18 cellular contexts compared by ENCODE assay signal in the genomic region with DNA sequence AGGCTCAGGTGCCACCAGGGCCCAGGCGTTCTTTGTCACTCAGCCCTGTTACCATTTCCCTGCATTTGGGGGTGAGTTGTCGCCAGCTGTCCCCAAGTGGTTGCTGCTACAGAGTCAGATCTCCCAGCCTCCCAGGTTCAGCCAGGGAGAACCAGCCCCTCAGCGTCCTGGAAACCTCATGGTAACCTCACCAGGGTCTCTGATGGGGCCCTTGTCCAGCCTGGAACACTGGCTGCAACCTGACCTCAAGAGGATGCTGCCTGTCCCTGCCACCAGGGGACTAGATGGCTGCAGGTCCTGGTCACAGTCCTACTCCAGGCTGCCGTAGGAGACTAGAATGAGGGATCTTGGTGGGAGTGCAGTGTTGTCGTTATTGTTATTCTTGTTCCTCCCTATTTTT.
DNase-seq lines count a peak whose midpoint lies in the region; TF ChIP-seq lines count a peak whose summit lies in the region.
"Had no signal": no experiment of that assay in that cellular context is flagged by ENCODE, and none has a peak within 500 bp of the region (broad histone marks: within the 10 kb centered on the region; RNA-seq: fewer than 3 reads in every experiment).

No MANE protein-coding gene starts in this region.

- H3K4me2 ChIP-seq in neuronal stem cell (ENCODE audit: insufficient read depth, low read length, poor library complexity, severe bottlenecking), result no peak overlapping the region
- H3K4me2 ChIP-seq: KMS-11 had no signal

- H3K79me1 ChIP-seq in neuronal stem cell (ENCODE audit: low read depth, low read length), result no peaks in the 10 kb centered on the region

- no peak overlapping the region for H2BK5ac ChIP-seq in neuronal stem cell (ENCODE audit: low read length)

- H3K9ac ChIP-seq in endodermal cell (ENCODE audit: extremely low read depth, low read length, poor library complexity, severe bottlenecking) (no peak overlapping the region), neuronal stem cell (ENCODE audit: low read depth, low read length, poor library complexity) (no peak overlapping the region)
- H3K9ac ChIP-seq: KMS-11 had no signal

- peaks cover 2% of the 10 kb centered on the region for H3K4me1 Mint-ChIP-seq in endodermal cell
- H3K4me1 Mint-ChIP-seq in activated naive CD4-positive, alpha-beta T cell treated with anti-CD3 and anti-CD28 coated beads, Interleukin-2, amount 10 ng/mL, durations not matched to agents 7 days and 5 days, result no peaks in the 10 kb centered on the region
- H3K4me1 Mint-ChIP-seq: CD4-positive, CD25-positive, alpha-beta regulatory T cell had no signal

- CTCF ChIA-PET in activated naive CD4-positive, alpha-beta T cell treated with anti-CD3 and anti-CD28 coated beads, Interleukin-2, amount 10 ng/mL, durations not matched to agents 7 days and 5 days (lab: Charles Lee), result interaction anchor here (0.7 to 2.6 kb wide), 3 partner anchors 88 to 215 kb away, joined by 3 to 12 read pairs (median 3); no protein-coding TSS in a partner anchor

- H4K91ac ChIP-seq in neuronal stem cell (ENCODE audit: low read depth, low read length, poor library complexity), result no peak overlapping the region

- H2AFZ ChIP-seq in neuronal stem cell (ENCODE audit: low read length), result no peak overlapping the region

- H3K27ac ChIP-seq in endodermal cell (ENCODE audit: low read depth, low read length), result no peak overlapping the region
- H3K27ac ChIP-seq in neuronal stem cell (replicated peaks; ENCODE audit: low read length), result no peak overlapping the region
- H3K27ac ChIP-seq: KMS-11, SJSA1 had no signal

- peaks cover 51% of the 10 kb centered on the region for H3K27me3 Mint-ChIP-seq in endodermal cell (ENCODE audit: insufficient read depth)
- peaks cover 3% of the 10 kb centered on the region for H3K27me3 Mint-ChIP-seq in activated naive CD4-positive, alpha-beta T cell treated with anti-CD3 and anti-CD28 coated beads, Interleukin-2, amount 10 ng/mL, durations not matched to agents 7 days and 5 days
- H3K27me3 Mint-ChIP-seq: CD4-positive, CD25-positive, alpha-beta regulatory T cell had no signal

- no peak overlapping the region for H3K14ac ChIP-seq in neuronal stem cell (ENCODE audit: low read length)

- peak; percentile 20; the same call in 1 of the 2 replicates for TF ChIP-seq CTCF in BE2C (IDR thresholded peaks at IDR 0.05; ENCODE audit: low read depth, low read length)
- peak; percentile 15; the same call in 1 of the 2 replicates for TF ChIP-seq CTCF in LNCaP clone FGC (IDR thresholded peaks at IDR 0.05; ENCODE audit: control insufficient read depth, extremely low read depth, insufficient read depth)
- peak; percentile 73 for TF ChIP-seq CTCF in endodermal cell (conservative IDR thresholded peaks at IDR 0.05)

- H3K18ac ChIP-seq in neuronal stem cell (ENCODE audit: low read length), result peak overlapping the region; percentile 36

- H3K4me1 ChIP-seq in BE2C (no peaks in the 10 kb centered on the region), endodermal cell (ENCODE audit: control insufficient read depth, insufficient read depth, low read length) (no peaks in the 10 kb centered on the region), neuronal stem cell (ENCODE audit: control insufficient read depth in 2 of 2, insufficient read depth in 1 of 2, low read depth in 1 of 2, low read length in 2 of 2) (no peaks in the 10 kb centered on the region)
- H3K4me1 ChIP-seq: Caco-2, SJSA1 had no signal

- no peak for DNase-seq in BE2C
- DNase-seq in LNCaP clone FGC (ENCODE audit: low read depth), result no peak
- DNase-seq in endodermal cell, result peak; percentile 68
- DNase-seq in neuronal stem cell (ENCODE audit: low spot score), result no peak
- no peak for DNase-seq in activated naive CD4-positive, alpha-beta T cell treated with anti-CD3 and anti-CD28 coated beads, Interleukin-2, amount 10 ng/mL, durations not matched to agents 7 days and 5 days
- no peak for DNase-seq in activated gamma-delta T cell treated with Interleukin-2 at 50 U/mL for 16 hours
- no peak for DNase-seq in putamen (ENCODE audit: low spot score)
- no peak for DNase-seq in GOT3 (lab: John Stamatoyannopoulos, UW)
- DNase-seq: Caco-2; CD4-positive, CD25-positive, alpha-beta regulatory T cell; DMS153; MM.1S; NCI-H1092 treated with DMSO at 0.1 percent for 48 hours; NCI-H2081 treated with DMSO at 0.1 percent for 48 hours; NCI-H510A treated with DMSO at 0.1 percent for 48 hours; NCI-H82 had no signal

- H2BK12ac ChIP-seq in neuronal stem cell (ENCODE audit: low read length), result no peak overlapping the region

- peaks cover 18% of the 10 kb centered on the region for H3K9me3 Mint-ChIP-seq in endodermal cell
- H3K9me3 Mint-ChIP-seq in activated naive CD4-positive, alpha-beta T cell treated with anti-CD3 and anti-CD28 coated beads, Interleukin-2, amount 10 ng/mL, durations not matched to agents 7 days and 5 days, result no peaks in the 10 kb centered on the region

- H3K9me3 ChIP-seq in BE2C, result no peaks in the 10 kb centered on the region
- H3K9me3 ChIP-seq in endodermal cell (ENCODE audit: control insufficient read depth, low read length), result peaks cover 14% of the 10 kb centered on the region
- H3K9me3 ChIP-seq in neuronal stem cell (replicated peaks in 1 of 2; ENCODE audit: control insufficient read depth in 2 of 2, insufficient read depth in 1 of 2, low read depth in 1 of 2, low read length in 2 of 2), result no peaks in the 10 kb centered on the region
- H3K9me3 ChIP-seq: Caco-2, SJSA1 had no signal

- H3K4ac ChIP-seq in neuronal stem cell (ENCODE audit: low read length), result no peak overlapping the region

- 86 to 94% methylated on average over 2 to 5 of the region's 5 CpGs for WGBS in endodermal cell (ENCODE audit: insufficient coverage in 1 of 2, insufficient read length in 1 of 2), 2 experiments
- WGBS in neuronal stem cell (ENCODE audit: extremely low coverage in 2 of 2, insufficient read length in 2 of 2, insufficient replicate concordance in 1 of 2), 2 donors, result no CpG with 5 or more reads among the region's 5 CpGs

- H3K4me3 Mint-ChIP-seq in endodermal cell, result no peak overlapping the region
- no peak overlapping the region for H3K4me3 Mint-ChIP-seq in activated naive CD4-positive, alpha-beta T cell treated with anti-CD3 and anti-CD28 coated beads, Interleukin-2, amount 10 ng/mL, durations not matched to agents 7 days and 5 days
- H3K4me3 Mint-ChIP-seq: CD4-positive, CD25-positive, alpha-beta regulatory T cell had no signal

- H3K27ac Mint-ChIP-seq in endodermal cell, result no peak overlapping the region
- H3K27ac Mint-ChIP-seq in activated naive CD4-positive, alpha-beta T cell treated with anti-CD3 and anti-CD28 coated beads, Interleukin-2, amount 10 ng/mL, durations not matched to agents 7 days and 5 days, result no peak overlapping the region
- H3K27ac Mint-ChIP-seq: CD4-positive, CD25-positive, alpha-beta regulatory T cell had no signal

- H3K23ac ChIP-seq in neuronal stem cell (ENCODE audit: low read depth, low read length, poor library complexity), result no peak overlapping the region

- H2BK15ac ChIP-seq in neuronal stem cell (ENCODE audit: low read length), result no peak overlapping the region

- H3K36me3 Mint-ChIP-seq in endodermal cell (ENCODE audit: low read depth), result no peaks in the 10 kb centered on the region
- H3K36me3 Mint-ChIP-seq in activated naive CD4-positive, alpha-beta T cell treated with anti-CD3 and anti-CD28 coated beads, Interleukin-2, amount 10 ng/mL, durations not matched to agents 7 days and 5 days, result no peaks in the 10 kb centered on the region
- H3K36me3 Mint-ChIP-seq: CD4-positive, CD25-positive, alpha-beta regulatory T cell had no signal

- H2BK120ac ChIP-seq in neuronal stem cell (ENCODE audit: low read depth, low read length), result no peak overlapping the region

- no peak overlapping the region for H3K4me3 ChIP-seq in BE2C (ENCODE audit: low read depth, low read length)
- H3K4me3 ChIP-seq in LNCaP clone FGC (ENCODE audit: low read depth, low read length), result no peak overlapping the region
- no peak overlapping the region for H3K4me3 ChIP-seq in endodermal cell (ENCODE audit: low read length)
- no peak overlapping the region for H3K4me3 ChIP-seq in neuronal stem cell (ENCODE audit: low read length in 2 of 2)
- H3K4me3 ChIP-seq: SJSA1 had no signal

- no peak overlapping the region for H4K8ac ChIP-seq in neuronal stem cell (ENCODE audit: low read depth, low read length)

- H3K36me3 ChIP-seq in BE2C (no peaks in the 10 kb centered on the region), endodermal cell (ENCODE audit: control insufficient read depth, insufficient read depth, low read length) (no peaks in the 10 kb centered on the region), neuronal stem cell (replicated peaks in 1 of 2; ENCODE audit: control insufficient read depth in 2 of 2, insufficient read depth in 2 of 2, low read length in 2 of 2) (no peaks in the 10 kb centered on the region)
- H3K36me3 ChIP-seq: SJSA1 had no signal

- H2AK5ac ChIP-seq in neuronal stem cell (ENCODE audit: low read depth, low read length), result no peak overlapping the region

- H3K27me3 ChIP-seq in BE2C, result no peaks in the 10 kb centered on the region
- peaks cover 9% of the 10 kb centered on the region for H3K27me3 ChIP-seq in endodermal cell (ENCODE audit: control insufficient read depth, insufficient read depth, low read length, poor library complexity, severe bottlenecking)
- H3K27me3 ChIP-seq in neuronal stem cell (ENCODE audit: control insufficient read depth in 3 of 3, insufficient read depth in 3 of 3, low read depth in 1 of 3, low read length in 3 of 3), result peaks cover 0 to 6% (median 3%) of the 10 kb centered on the region in 3 experiments
- H3K27me3 ChIP-seq: SJSA1 had no signal

Comparison
In these comparisons a context has a peak if more than half of its experiments do, and no peak if none do; other contexts are left out.
1. CTCF ChIP-seq: peak in every context shown above with its lines; median percentile 73 in endodermal cell; 20 in BE2C; 15 in LNCaP clone FGC.